ENCODE assay signal across 9 cellular contexts in the genomic region with DNA sequence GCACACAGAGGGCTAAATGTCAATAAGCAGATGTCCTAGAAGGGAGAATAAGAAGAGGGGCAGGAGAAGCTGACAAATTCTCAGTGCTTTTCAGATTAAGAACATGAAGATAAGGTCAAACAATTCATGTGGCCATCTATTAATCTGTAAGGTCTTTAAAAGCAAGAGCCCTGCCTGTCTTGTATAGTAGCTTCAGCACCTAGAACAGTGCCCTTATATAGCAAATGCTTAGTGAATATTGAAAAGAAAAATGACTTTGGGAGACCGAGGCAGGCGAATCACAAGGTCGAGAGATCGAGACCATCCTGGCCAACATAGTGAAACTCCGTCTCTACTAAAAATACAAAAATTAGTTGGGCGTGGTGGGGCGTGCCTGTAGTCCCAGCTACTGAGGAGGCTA. TPM values are rescaled to one million over a fixed set of nuclear protein-coding genes. Genes with fewer than 3 reads are reported as not detected.
"Had no signal": no experiment of that assay in that cellular context is flagged by ENCODE, and none has a peak within 500 bp of the region (broad histone marks: within the 10 kb centered on the region; RNA-seq: fewer than 3 reads in every experiment).

No MANE protein-coding gene starts in this region.

- H3K9me3 Mint-ChIP-seq: IgD-negative memory B cell had no signal

- DNase-seq: IMR-90, KBM-7, KG1 had no signal

- H3K27ac Mint-ChIP-seq: IgD-negative memory B cell had no signal

- H3K36me3 Mint-ChIP-seq: IgD-negative memory B cell had no signal

- ATAC-seq: HepG2, K562 had no signal

- H3K4me1 Mint-ChIP-seq: IgD-negative memory B cell had no signal

- H3K27ac ChIP-seq: HL-60 had no signal

- H3K4me3 ChIP-seq: K562 had no signal

- H3K4me3 Mint-ChIP-seq: IgD-negative memory B cell had no signal

RNA-seq across cellular contexts. Expression of a gene that starts 18.1 kb away (rescaled TPM):
- total RNA-seq: HepG2, HT-29, HT1080, IMR-90, K562 had no signal
- polyA plus RNA-seq: HepG2, IgD-negative memory B cell, IMR-90, K562 had no signal
